21 cellular contexts compared by ENCODE assay signal in genomic region chr2:144161061-144161460, GRCh38.
"Had no signal": no experiment of that assay in that cellular context is flagged by ENCODE, and none has a peak within 500 bp of the region (broad histone marks: within the 10 kb centered on the region; RNA-seq: fewer than 3 reads in every experiment).

No MANE protein-coding gene starts in this region.

- DNase-seq: islet precursor cell; left ventricle myocardium inferior; midbrain; mucosa of descending colon; naive thymus-derived CD4-positive, alpha-beta T cell; ovary; right lobe of liver; stimulated activated CD4-positive, alpha-beta T cell treated with anti-CD3 and anti-CD28 coated beads, Interleukin-1b, Interleukin-23, amount 100 ng/mL, for 48 hours; stimulated activated CD4-positive, alpha-beta T cell treated with anti-CD3 and anti-CD28 coated beads, Interleukin-2, amount 100 ng/mL, for 48 hours; stimulated activated CD4-positive, alpha-beta T cell treated with anti-CD3 and anti-CD28 coated beads, Interleukin-4, amount 100 ng/mL, for 4 hours; stimulated activated CD8-positive, alpha-beta memory T cell treated with anti-CD3 and anti-CD28 coated beads, Interleukin-4, amount 100 ng/mL, for 48 hours; stimulated activated naive CD4-positive, alpha-beta T cell treated with Interleukin-2 at 50 U/mL for 16 hours; stimulated activated naive CD8-positive, alpha-beta T cell treated with anti-CD3 and anti-CD28 coated beads, Interleukin-15, amount 100 ng/mL, for 72 hours; substantia nigra; uterus had no signal

- H3K4me3 ChIP-seq: left ventricle myocardium inferior, lung, mucosa of descending colon, ovary, right atrium auricular region, right lobe of liver, smooth muscle cell, tibial nerve, uterus had no signal

- H3K9me3 ChIP-seq: left ventricle myocardium inferior, mucosa of descending colon, ovary, right atrium auricular region, right lobe of liver, tibial nerve, uterus had no signal

- ATAC-seq: mucosa of descending colon; naive thymus-derived CD4-positive, alpha-beta T cell; natural killer cell treated with Interleukin-12 subunit alpha and Interleukin-12 subunit beta and Interleukin-15 and Interleukin-18, amount 100 ng/mL, for 72 hours; right lobe of liver; stimulated activated memory B cell treated with anti-CD40 and anti-IgM and Interleukin-4, amounts not matched to agents 10 μg/mL and 1 μg/mL and 100 μg/mL, for 72 hours; stimulated activated naive CD8-positive, alpha-beta T cell treated with anti-CD3 and anti-CD28 coated beads, Interleukin-15, amount 100 ng/mL, for 72 hours had no signal

- H3K4me2 ChIP-seq: smooth muscle cell had no signal

- H3K27ac ChIP-seq: left ventricle myocardium inferior, ovary, right atrium auricular region, right lobe of liver, tibial nerve, uterus had no signal

- H3K4me1 ChIP-seq: right atrium auricular region, right lobe of liver, uterus had no signal
